In genomic region chr13:42702726-42703125, GRCh38 we compare ENCODE assay signal across 18 cellular contexts.
A peak's percentile ranks its signal among the peaks of the same experiment; 100 is the strongest.
DNase-seq lines count a peak whose midpoint lies in the region; ATAC-seq and TF ChIP-seq lines count a peak whose summit lies in the region.
"Had no signal": no experiment of that assay in that cellular context is flagged by ENCODE, and none has a peak within 500 bp of the region (broad histone marks: within the 10 kb centered on the region; RNA-seq: fewer than 3 reads in every experiment).

No MANE protein-coding gene starts in this region.

- TF ChIP-seq CTCF in left ventricle myocardium inferior (IDR thresholded peaks at IDR 0.05; ENCODE audit: borderline replicate concordance) (no peak), fibroblast of pulmonary artery (IDR thresholded peaks at IDR 0.05; ENCODE audit: low read length, missing control alignments) (no peak), omental fat pad (IDR thresholded peaks at IDR 0.05) (no peak)

- H3K36me3 ChIP-seq in left ventricle myocardium inferior (no peaks in the 10 kb centered on the region), MG63 (no peaks in the 10 kb centered on the region)

- peaks cover 21% of the 10 kb centered on the region for H3K4me1 ChIP-seq in left ventricle myocardium inferior
- H3K4me1 ChIP-seq: A549 had no signal

- H3K4me3 ChIP-seq in left ventricle myocardium inferior = no peak overlapping the region
- H3K4me3 ChIP-seq in fibroblast of pulmonary artery (replicated peaks; ENCODE audit: low read depth, low read length) = no peak overlapping the region
- no peak overlapping the region for H3K4me3 ChIP-seq in MG63
- H3K4me3 ChIP-seq: A549, GM12878 had no signal

- DNase-seq in left cardiac atrium = peak; percentile 23
- no peak for DNase-seq in left ventricle myocardium inferior
- DNase-seq in fibroblast of pulmonary artery (ENCODE audit: low read depth) = peak; percentile 30
- peak; percentile 30 for DNase-seq in omental fat pad (ENCODE audit: low spot score)
- DNase-seq in NCI-H510A treated with DMSO at 0.1 percent for 48 hours (lab: John Stamatoyannopoulos, UW) = no peak
- DNase-seq in GM03348 (ENCODE audit: low spot score) = no peak
- no peak for DNase-seq in stimulated activated CD4-positive, alpha-beta T cell treated with anti-CD3 and anti-CD28 coated beads, Interleukin-15, amount 100 ng/mL, for 24 hours
- DNase-seq in MG63 = no peak
- DNase-seq: DND-41, IMR-90, Karpas-422, NCI-H1417, NCI-H187 treated with DMSO at 0.1 percent for 48 hours, NCI-H774, RPMI8226 had no signal

- intact Hi-C loops in left cardiac atrium (cut with DNase I) (no loop called here), left ventricle myocardium inferior (cut with micrococcal nuclease) (no loop called here)

- peak; percentile 48 to 82 for ATAC-seq in left cardiac atrium
- peak; percentile 73 for ATAC-seq in omental fat pad (ENCODE audit: low FRiP score)
- ATAC-seq: A549, GM12878, HCT116 had no signal

- H3K9me3 ChIP-seq in left ventricle myocardium inferior (replicated peaks) (no peaks in the 10 kb centered on the region), MG63 (no peaks in the 10 kb centered on the region)
- H3K9me3 ChIP-seq: A549 had no signal

- H3K27me3 ChIP-seq in left ventricle myocardium inferior (ENCODE audit: low read depth) (no peaks in the 10 kb centered on the region), MG63 (no peaks in the 10 kb centered on the region)

- H3K27ac ChIP-seq in left ventricle myocardium inferior (replicated peaks) = no peak overlapping the region
- H3K27ac ChIP-seq: A549 had no signal

Comparison
In these comparisons a context has a peak if more than half of its experiments do, and no peak if none do; other contexts are left out.
1. DNase-seq: peak in left cardiac atrium (single experiment), fibroblast of pulmonary artery (single experiment) and omental fat pad (single experiment); none in left ventricle myocardium inferior (single experiment), NCI-H510A treated with DMSO at 0.1 percent for 48 hours (single experiment), GM03348 (single experiment), stimulated activated CD4-positive, alpha-beta T cell treated with anti-CD3 and anti-CD28 coated beads, Interleukin-15, amount 100 ng/mL, for 24 hours (single experiment) and MG63 (single experiment).